8 cellular contexts compared by ENCODE assay signal in the genomic region with DNA sequence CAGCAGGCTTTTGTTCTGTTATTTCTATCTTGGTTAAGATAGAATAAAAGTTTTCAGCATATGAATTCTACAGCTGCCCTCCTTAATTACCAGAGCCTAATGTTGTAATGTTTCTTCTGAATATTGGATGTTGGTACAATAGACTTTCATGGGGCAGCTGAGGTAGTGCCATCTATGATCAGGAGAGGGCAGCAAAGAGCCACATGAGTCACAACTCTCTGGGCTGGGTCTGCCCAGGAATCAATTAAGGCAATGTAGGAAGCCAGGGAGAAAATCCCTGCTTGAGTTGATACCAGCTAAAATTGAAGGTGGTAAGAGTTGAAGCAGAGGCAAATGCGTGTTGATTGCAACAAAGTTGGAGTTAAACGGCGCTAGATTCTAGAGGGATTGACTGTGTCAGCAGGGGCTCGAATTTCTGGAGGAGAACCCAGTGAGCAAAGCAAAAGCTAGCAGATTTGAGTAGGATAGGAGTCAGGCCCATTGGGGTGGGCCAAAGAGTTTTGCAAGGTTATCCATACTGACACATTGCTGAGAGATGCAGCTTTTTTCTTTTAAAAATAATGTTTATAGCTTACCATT. TPM values are rescaled to one million over a fixed set of nuclear protein-coding genes. Genes with fewer than 3 reads are reported as not detected.
DNase-seq lines count a peak whose midpoint lies in the region; ATAC-seq and TF ChIP-seq lines count a peak whose summit lies in the region.

No MANE protein-coding gene starts in this region.

- H3K27ac ChIP-seq in CD4-positive, alpha-beta T cell (ENCODE audit: low read depth, low read length): no peak overlapping the region

- intact Hi-C loops in CD4-positive, alpha-beta T cell (cut with DNase I, micrococcal nuclease): no loop called here

- H3K27me3 Mint-ChIP-seq in CD4-positive, alpha-beta T cell: no peaks in the 10 kb centered on the region
- peaks cover 11% of the 10 kb centered on the region for H3K27me3 Mint-ChIP-seq in activated T-helper 17 cell treated with anti-CD3 and anti-CD28 coated beads, Interleukin-2, amount 50 U/mL, for 72 hours
- H3K27me3 Mint-ChIP-seq in type B pancreatic cell: peaks cover 6% of the 10 kb centered on the region

- TF ChIP-seq CTCF in CD4-positive, alpha-beta T cell (IDR thresholded peaks at IDR 0.05): peak; percentile 90
- TF ChIP-seq CTCF in fibroblast of villous mesenchyme (IDR thresholded peaks at IDR 0.05; ENCODE audit: insufficient read depth, low read depth, low read length) (peak; percentile 92), type B pancreatic cell (conservative IDR thresholded peaks at IDR 0.05) (peak; percentile 91)

- H3K4me3 ChIP-seq in fibroblast of villous mesenchyme (ENCODE audit: low read depth, low read length): no peak overlapping the region

- no peak overlapping the region for H3K27ac Mint-ChIP-seq in CD4-positive, alpha-beta T cell
- no peak overlapping the region for H3K27ac Mint-ChIP-seq in activated T-helper 17 cell treated with anti-CD3 and anti-CD28 coated beads, Interleukin-2, amount 50 U/mL, for 72 hours
- no peak overlapping the region for H3K27ac Mint-ChIP-seq in type B pancreatic cell

- POLR2A ChIA-PET in CD4-positive, alpha-beta T cell (lab: Charles Lee): interaction anchor here (0.9 kb wide), 1 partner anchor 11 kb away, joined by 3 read pairs; no protein-coding TSS in a partner anchor

- DNase-seq in CD4-positive, alpha-beta T cell: peak; percentile 16 to 56 (median 42)
- DNase-seq in HK-2 (ENCODE audit: unreplicated experiment): peak; percentile 37
- peak; percentile 65 for DNase-seq in RKO (ENCODE audit: low spot score)
- peak; percentile 50 for DNase-seq in fibroblast of villous mesenchyme (ENCODE audit: low read depth)
- peak; percentile 8 for DNase-seq in occipital lobe (lab: John Stamatoyannopoulos, UW)
- DNase-seq in type B pancreatic cell (ENCODE audit: extremely low spot score, unreplicated experiment): no peak

- no peaks in the 10 kb centered on the region for H3K9me3 Mint-ChIP-seq in CD4-positive, alpha-beta T cell
- no peaks in the 10 kb centered on the region for H3K9me3 Mint-ChIP-seq in activated T-helper 17 cell treated with anti-CD3 and anti-CD28 coated beads, Interleukin-2, amount 50 U/mL, for 72 hours
- H3K9me3 Mint-ChIP-seq in type B pancreatic cell: no peaks in the 10 kb centered on the region

- H3K36me3 Mint-ChIP-seq in CD4-positive, alpha-beta T cell (ENCODE audit: low read depth): no peaks in the 10 kb centered on the region
- no peaks in the 10 kb centered on the region for H3K36me3 Mint-ChIP-seq in activated T-helper 17 cell treated with anti-CD3 and anti-CD28 coated beads, Interleukin-2, amount 50 U/mL, for 72 hours (ENCODE audit: low read depth)
- H3K36me3 Mint-ChIP-seq in type B pancreatic cell: no peaks in the 10 kb centered on the region

- no peaks in the 10 kb centered on the region for H3K9me3 ChIP-seq in CD4-positive, alpha-beta T cell (ENCODE audit: control insufficient read depth, low read length)

- peak; percentile 61 for ATAC-seq in CD4-positive, alpha-beta T cell (ENCODE audit: poor library complexity)
- peak; percentile 79 for ATAC-seq in GM19372 (IDR thresholded peaks at IDR 0.05; ENCODE audit: low read depth, unreplicated experiment)
- ATAC-seq in activated T-helper 17 cell treated with anti-CD3 and anti-CD28 coated beads, Interleukin-2, amount 50 U/mL, for 72 hours (replicated peaks): peak; percentile 81

- no peaks in the 10 kb centered on the region for H3K27me3 ChIP-seq in CD4-positive, alpha-beta T cell (ENCODE audit: control insufficient read depth, insufficient read depth, low read length)

- no peak overlapping the region for H3K4me3 Mint-ChIP-seq in CD4-positive, alpha-beta T cell
- H3K4me3 Mint-ChIP-seq in activated T-helper 17 cell treated with anti-CD3 and anti-CD28 coated beads, Interleukin-2, amount 50 U/mL, for 72 hours: no peak overlapping the region
- no peak overlapping the region for H3K4me3 Mint-ChIP-seq in type B pancreatic cell

- no peaks in the 10 kb centered on the region for H3K4me1 Mint-ChIP-seq in CD4-positive, alpha-beta T cell (ENCODE audit: low read depth)
- H3K4me1 Mint-ChIP-seq in activated T-helper 17 cell treated with anti-CD3 and anti-CD28 coated beads, Interleukin-2, amount 50 U/mL, for 72 hours: no peaks in the 10 kb centered on the region
- no peaks in the 10 kb centered on the region for H3K4me1 Mint-ChIP-seq in type B pancreatic cell (ENCODE audit: unreplicated experiment)

- CTCF ChIA-PET in CD4-positive, alpha-beta T cell (lab: Charles Lee): interaction anchor here (1.1 to 2.6 kb wide), 5 partner anchors 8 to 12 kb away, joined by 3 to 17 read pairs (median 5); a partner anchor contains a TSS

RNA-seq across cellular contexts. Expression of a gene that starts 10.6 kb away (rescaled TPM):
- total RNA-seq in CD4-positive, alpha-beta T cell: not detected
- not detected for total RNA-seq in activated T-helper 17 cell treated with anti-CD3 and anti-CD28 coated beads, Interleukin-2, amount 50 U/mL, for 72 hours
- total RNA-seq in fibroblast of villous mesenchyme: not detected in 2 replicates
- total RNA-seq in occipital lobe: 2.2 TPM
- not detected in 2 replicates for total RNA-seq in type B pancreatic cell (ENCODE audit: low replicate concordance)
